8 cellular contexts compared by ENCODE assay signal in genomic region chr3:178777718-178778411, GRCh38.
DNase-seq lines count a peak whose midpoint lies in the region; ATAC-seq and TF ChIP-seq lines count a peak whose summit lies in the region.

No MANE protein-coding gene starts in this region.

- intact Hi-C loops in dorsolateral prefrontal cortex (cut with DNase I): no loop called here
- intact Hi-C loops in body of pancreas (cut with DNase I): no loop called here

- H3K27ac ChIP-seq in dorsolateral prefrontal cortex (peak overlapping the region in 5 of 59 donors; percentile 23 to 74 (median 58)), substantia nigra (ENCODE audit: low read depth, low read length, poor library complexity, severe bottlenecking) (no peak overlapping the region), body of pancreas (no peak overlapping the region)

- no peak for TF ChIP-seq CTCF in dorsolateral prefrontal cortex (IDR thresholded peaks at IDR 0.05 in 54 of 56, conservative IDR thresholded peaks at IDR 0.05 in 2 of 56; ENCODE audit: low read depth in 1 of 56, partially characterized antibody in 56 of 56)
- no peak for TF ChIP-seq CTCF in body of pancreas (IDR thresholded peaks at IDR 0.05)

- peak; percentile 14 for DNase-seq in GM04503 (ENCODE audit: low read depth)
- DNase-seq in HS-5 (ENCODE audit: low read depth): peak; percentile 86
- peak; percentile 19 for DNase-seq in fibroblast of peridontal ligament (ENCODE audit: extremely low read depth)
- DNase-seq in dorsolateral prefrontal cortex: no peak
- no peak for DNase-seq in mucosa of gallbladder (ENCODE audit: low spot score)
- DNase-seq in substantia nigra (lab: John Stamatoyannopoulos, UW): no peak
- DNase-seq in body of pancreas: no peak

- no peaks in the 10 kb centered on the region for H3K4me1 ChIP-seq in body of pancreas

- H3K9me3 ChIP-seq in body of pancreas: no peaks in the 10 kb centered on the region

- TF ChIP-seq POLR2A in body of pancreas (IDR thresholded peaks at IDR 0.05): no peak

- H3K27me3 ChIP-seq in dorsolateral prefrontal cortex (no peaks in the 10 kb centered on the region), body of pancreas (no peaks in the 10 kb centered on the region)

- 39 to 50% methylated on average over 4 of the region's 4 CpGs for WGBS in body of pancreas, 2 donors

- no peak overlapping the region for H3K4me3 ChIP-seq in dorsolateral prefrontal cortex
- no peak overlapping the region for H3K4me3 ChIP-seq in body of pancreas

- ATAC-seq in GM21447 (IDR thresholded peaks at IDR 0.05; ENCODE audit: unreplicated experiment) (peak; percentile 59), body of pancreas (no peak)

- H3K36me3 ChIP-seq in body of pancreas (replicated peaks in 1 of 2; ENCODE audit: insufficient read depth in 1 of 2, low read depth in 2 of 2): no peaks in the 10 kb centered on the region

Comparison
In these comparisons a context has a peak if more than half of its experiments do, and no peak if none do; other contexts are left out.
1. DNase-seq: peak in GM04503 (single experiment), HS-5 (single experiment) and fibroblast of peridontal ligament (single experiment); none in dorsolateral prefrontal cortex (0 of 10), mucosa of gallbladder (single experiment), substantia nigra (0 of 49) and body of pancreas (0 of 4).